30 cellular contexts compared by ENCODE assay signal in the genomic region with DNA sequence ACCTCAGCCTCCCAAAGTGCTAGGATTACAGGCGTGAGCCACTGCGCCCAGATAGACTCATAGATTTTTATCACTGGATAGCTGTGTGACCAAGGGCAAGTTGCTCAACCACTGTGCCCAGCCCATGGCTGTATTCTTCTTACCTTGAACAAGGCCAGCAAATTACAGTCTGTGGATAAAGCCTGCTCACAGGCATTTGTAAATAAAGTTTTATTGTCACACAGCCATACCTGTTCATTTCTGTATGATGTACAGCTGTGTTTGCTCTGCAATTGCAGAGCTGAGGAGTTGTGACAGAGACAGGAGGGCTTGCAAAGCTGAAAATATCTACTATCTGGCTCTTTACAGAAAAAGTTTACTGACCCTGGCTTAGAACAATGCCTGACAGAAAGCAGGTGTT. TPM values are rescaled to one million over a fixed set of nuclear protein-coding genes. Genes with fewer than 3 reads are reported as not detected.
"Had no signal": no experiment of that assay in that cellular context is flagged by ENCODE, and none has a peak within 500 bp of the region (broad histone marks: within the 10 kb centered on the region; RNA-seq: fewer than 3 reads in every experiment).

No MANE protein-coding gene starts in this region.

- H3K4me1 ChIP-seq: body of pancreas, esophagus muscularis mucosa, foreskin keratinocyte, gastrocnemius medialis, heart left ventricle had no signal

- H3K27ac ChIP-seq: body of pancreas, esophagus muscularis mucosa, foreskin keratinocyte, gastrocnemius medialis, heart left ventricle had no signal

- FAIRE-seq: colon had no signal

- H3K36me3 ChIP-seq: esophagus muscularis mucosa, gastrocnemius medialis, heart left ventricle had no signal

- ATAC-seq: activated T-cell treated with anti-CD3 and anti-CD28 coated beads, Interleukin-2, amount 50 U/mL, for 72 hours; body of pancreas; effector memory CD8-positive, alpha-beta T cell; foreskin keratinocyte; gastrocnemius medialis; heart left ventricle had no signal

- H3K9me3 ChIP-seq: body of pancreas, gastrocnemius medialis had no signal

- DNase-seq: activated CD4-positive, alpha-beta memory T cell treated with anti-CD3 and anti-CD28 coated beads, Interleukin-2, amount 10 ng/mL, durations not matched to agents 7 days and 5 days; activated CD4-positive, alpha-beta T cell treated with anti-CD3 and anti-CD28 coated beads for 1 hour; activated CD4-positive, alpha-beta T cell treated with anti-CD3 and anti-CD28 coated beads for 4 hours; activated CD4-positive, alpha-beta T cell treated with anti-CD3 and anti-CD28 coated beads, Interleukin-2, amount 10 ng/mL, durations not matched to agents 7 days and 5 days; activated CD4-positive, alpha-beta T cell treated with anti-CD3 and anti-CD28 coated beads, Interleukin-2, amount 50 U/mL, for 4 hours; activated CD8-positive, alpha-beta memory T cell treated with anti-CD3 and anti-CD28 coated beads, Interleukin-2, amount 50 U/mL, for 48 hours; activated effector memory CD4-positive, alpha-beta T cell treated with Interleukin-2 at 50 U/mL for 16 hours; activated gamma-delta T cell treated with Interleukin-2 at 50 U/mL for 16 hours; activated naive CD4-positive, alpha-beta T cell treated with anti-CD3 and anti-CD28 coated beads, Interleukin-2, amount 50 U/mL, for 16 hours; activated naive CD4-positive, alpha-beta T cell treated with Interleukin-2 at 50 U/mL for 16 hours; activated T-cell treated with anti-CD3 and anti-CD28 coated beads for 4 hours; activated T-cell treated with anti-CD3 and anti-CD28 coated beads, Interleukin-2, amount 50 U/mL, for 24 hours; activated T-cell treated with anti-CD3 and anti-CD28 coated beads, Interleukin-2, amount 50 U/mL, for 72 hours; amniotic stem cell; anterior cingulate cortex; body of pancreas; caudate nucleus; cortex of kidney; dermis blood vessel endothelial cell; effector CD4-positive, alpha-beta T cell; effector memory CD8-positive, alpha-beta T cell; erythroblast; foreskin keratinocyte; gastrocnemius medialis; glutamatergic neuron; heart left ventricle; hypothalamus had no signal

- H3K27me3 ChIP-seq: body of pancreas had no signal

- H3K4me3 ChIP-seq: body of pancreas, esophagus muscularis mucosa, gastrocnemius medialis, heart left ventricle had no signal

RNA-seq across cellular contexts. Expression of gene LHX5, which starts 35.2 kb away (rescaled TPM):
- total RNA-seq: activated CD4-positive, alpha-beta memory T cell treated with anti-CD3 and anti-CD28 coated beads, Interleukin-2, amount 10 ng/mL, durations not matched to agents 7 days and 5 days; activated CD4-positive, alpha-beta T cell treated with anti-CD3 and anti-CD28 coated beads, Interleukin-2, amount 10 ng/mL, durations not matched to agents 7 days and 5 days; body of pancreas; chondrocyte; dermis blood vessel endothelial cell; esophagus muscularis mucosa; gastrocnemius medialis; heart left ventricle had no signal
- polyA plus RNA-seq: heart left ventricle had no signal
